19 cellular contexts compared by ENCODE assay signal in genomic region chr19:29538651-29539050, GRCh38. TPM values are rescaled to one million over a fixed set of nuclear protein-coding genes. Genes with fewer than 3 reads are reported as not detected.
DNase-seq lines count a peak whose midpoint lies in the region; TF ChIP-seq lines count a peak whose summit lies in the region.
"Had no signal": no experiment of that assay in that cellular context is flagged by ENCODE, and none has a peak within 500 bp of the region (broad histone marks: within the 10 kb centered on the region; RNA-seq: fewer than 3 reads in every experiment).

No MANE protein-coding gene starts in this region.

- intact Hi-C loops in cardiac septum (cut with DNase I), result no loop called here
- intact Hi-C loops in posterior vena cava (cut with DNase I), result no loop called here
- intact Hi-C loops in tibial artery (cut with DNase I; ENCODE audit: low total_unique reads), result no loop called here

- H3K4me1 ChIP-seq in right atrium auricular region (no peaks in the 10 kb centered on the region), tibial artery (no peaks in the 10 kb centered on the region), smooth muscle cell (ENCODE audit: low read depth) (no peaks in the 10 kb centered on the region)
- H3K4me1 ChIP-seq: HAP-1 had no signal

- H3K4me2 ChIP-seq in smooth muscle cell, result no peak overlapping the region

- WGBS in smooth muscle cell (ENCODE audit: low lambda C conversion rate), result 73% methylated on average over 3 of the region's 3 CpGs

- no peaks in the 10 kb centered on the region for H3F3A ChIP-seq in smooth muscle cell (ENCODE audit: low read depth)

- H3K4me3 Mint-ChIP-seq in chondrocyte (ENCODE audit: unreplicated experiment), result no peak overlapping the region

- H3K4me1 Mint-ChIP-seq in chondrocyte (ENCODE audit: low read depth), result no peaks in the 10 kb centered on the region
- H3K4me1 Mint-ChIP-seq: CD4-positive, alpha-beta memory T cell had no signal

- H3K9me3 ChIP-seq in right atrium auricular region (no peaks in the 10 kb centered on the region), tibial artery (no peaks in the 10 kb centered on the region), smooth muscle cell (replicated peaks; ENCODE audit: low read depth) (no peaks in the 10 kb centered on the region)
- H3K9me3 ChIP-seq: HAP-1 had no signal

- no peak overlapping the region for H3K27ac Mint-ChIP-seq in chondrocyte (ENCODE audit: unreplicated experiment)

- no peaks in the 10 kb centered on the region for H4K20me1 ChIP-seq in smooth muscle cell (ENCODE audit: low read depth)

- H3K4me3 ChIP-seq in right atrium auricular region (no peak overlapping the region), tibial artery (no peak overlapping the region), smooth muscle cell (no peak overlapping the region)
- H3K4me3 ChIP-seq: HAP-1 had no signal

- DNase-seq in cardiac septum (ENCODE audit: low spot score) (peak; percentile 17), right atrium auricular region (ENCODE audit: low spot score) (no peak), chondrocyte (ENCODE audit: low spot score) (peak; percentile 43), posterior vena cava (ENCODE audit: low spot score) (peak; percentile 47), tibial artery (no peak), smooth muscle cell (lab: John Stamatoyannopoulos, UW; ENCODE audit: unreplicated experiment) (no peak)
- DNase-seq: C1 segment of cervical spinal cord; Calu3; CD4-positive, alpha-beta memory T cell; COR-L47; DMS53; DMS79 treated with DMSO at 0.1 percent for 48 hours; GF-D8; GOT3 had no signal

- no peaks in the 10 kb centered on the region for H3K9me3 Mint-ChIP-seq in chondrocyte (ENCODE audit: low read depth)

- H3K27ac ChIP-seq in right atrium auricular region, result no peak overlapping the region
- no peak overlapping the region for H3K27ac ChIP-seq in tibial artery
- H3K27ac ChIP-seq in smooth muscle cell (ENCODE audit: low read depth), result no peak overlapping the region

- no peak overlapping the region for H3K9ac ChIP-seq in smooth muscle cell (ENCODE audit: low read depth)

- TF ChIP-seq CTCF in right atrium auricular region (IDR thresholded peaks at IDR 0.05) (no peak), chondrocyte (IDR thresholded peaks at IDR 0.05) (no peak), tibial artery (IDR thresholded peaks at IDR 0.05) (no peak), smooth muscle cell (IDR thresholded peaks at IDR 0.05; ENCODE audit: borderline replicate concordance, insufficient read depth, poor library complexity, severe bottlenecking) (no peak)

- no peaks in the 10 kb centered on the region for H3K36me3 ChIP-seq in right atrium auricular region
- no peaks in the 10 kb centered on the region for H3K36me3 ChIP-seq in tibial artery
- no peaks in the 10 kb centered on the region for H3K36me3 ChIP-seq in smooth muscle cell (ENCODE audit: low read depth)
- H3K36me3 ChIP-seq: HAP-1 had no signal

- H3K27me3 ChIP-seq in right atrium auricular region (no peaks in the 10 kb centered on the region), tibial artery (peaks cover 0 to 17% of the 10 kb centered on the region in 2 donors), smooth muscle cell (ENCODE audit: low read depth) (peaks cover 17% of the 10 kb centered on the region)

- H2AFZ ChIP-seq in smooth muscle cell (ENCODE audit: low read depth), result no peak overlapping the region

- no peaks in the 10 kb centered on the region for H3K36me3 Mint-ChIP-seq in chondrocyte (ENCODE audit: low read depth)
- H3K36me3 Mint-ChIP-seq: CD4-positive, alpha-beta memory T cell had no signal

- peaks cover 20% of the 10 kb centered on the region for H3K27me3 Mint-ChIP-seq in chondrocyte (ENCODE audit: low read depth)

- no peaks in the 10 kb centered on the region for H3K79me2 ChIP-seq in smooth muscle cell (ENCODE audit: low read depth)

RNA-seq across cellular contexts. Expression of gene VSTM2B, which starts 12.9 kb away (rescaled TPM):
- total RNA-seq in cardiac septum (not detected), right atrium auricular region (not detected), chondrocyte (not detected in 3 replicates), posterior vena cava (not detected), smooth muscle cell (not detected in 2 replicates)
- not detected in 2 replicates for polyA plus RNA-seq in smooth muscle cell
- total RNA-seq: A172; A673; Calu3; CD4-positive, alpha-beta memory T cell; Daoy had no signal
- polyA plus RNA-seq: BJ; CD4-positive, alpha-beta memory T cell had no signal

Comparison
In these comparisons a context has a peak if more than half of its experiments do, and no peak if none do; other contexts are left out.
1. DNase-seq: peak in cardiac septum (single experiment), chondrocyte (single experiment) and posterior vena cava (single experiment); none in right atrium auricular region (single experiment), tibial artery (0 of 2) and smooth muscle cell (single experiment).